7 cellular contexts compared by ENCODE assay signal in the genomic region with DNA sequence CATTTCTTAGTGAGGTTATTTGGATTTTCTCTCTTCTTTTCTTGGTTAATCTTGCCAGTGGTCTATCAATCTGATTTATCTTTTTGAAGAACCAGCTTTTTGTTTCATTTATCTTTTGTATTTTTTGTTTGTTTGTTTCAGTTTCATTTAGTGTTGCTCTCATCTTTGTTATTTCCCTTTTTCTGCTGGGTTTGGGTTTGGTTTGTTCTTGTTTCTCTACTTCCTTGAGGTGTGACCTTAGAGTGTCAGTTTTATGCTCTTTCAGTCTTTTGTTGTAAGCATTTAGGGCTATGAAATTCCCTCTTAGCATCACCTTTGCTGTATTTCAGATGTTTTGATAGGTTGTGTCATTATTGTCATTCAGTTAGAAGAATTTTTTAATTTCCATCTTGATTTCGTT.
DNase-seq lines count a peak whose midpoint lies in the region; ATAC-seq, FAIRE-seq and TF ChIP-seq lines count a peak whose summit lies in the region.
"Not testable (repeated sequence)": the region's sequence is repeated elsewhere in the genome, so short reads cannot be mapped to it uniquely, and the experiment has no call there.

No MANE protein-coding gene starts in this region.

- H4K20me1 ChIP-seq in KMS-11 (ENCODE audit: insufficient read depth); SU-DHL-6 (ENCODE audit: low read depth, low read length); GM12878 (ENCODE audit: control insufficient read depth, insufficient read depth): not testable (repeated sequence)

- peak; percentile 64 for FAIRE-seq in GM12892 (lab: Jason Lieb, UNC)
- FAIRE-seq in GM12878 (lab: Jason Lieb, UNC) = not testable (repeated sequence)

- DNase-seq in GM12892 (ENCODE audit: insufficient read length); activated CD8-positive, alpha-beta T cell treated with anti-CD3 and anti-CD28 coated beads, Interleukin-2, amount 10 ng/mL, durations not matched to agents 7 days and 5 days; GM12878 (ENCODE audit: low read depth, low spot score); spleen: not testable (repeated sequence)
- DNase-seq in NOMO-1 (lab: John Stamatoyannopoulos, UW; ENCODE audit: unreplicated experiment in 2 of 2) = peak; percentile 12 to 15

- POLR2A ChIA-PET in activated CD8-positive, alpha-beta T cell treated with anti-CD3 and anti-CD28 coated beads, Interleukin-2, amount 10 ng/mL, durations not matched to agents 7 days and 5 days (lab: Charles Lee); GM12878 (lab: Charles Lee): not testable (repeated sequence)

- H3K4me3 Mint-ChIP-seq in activated CD8-positive, alpha-beta T cell treated with anti-CD3 and anti-CD28 coated beads, Interleukin-2, amount 10 ng/mL, durations not matched to agents 7 days and 5 days = peak overlapping the region; percentile 26

- in situ Hi-C loops in GM12878 (cut with MboI) = not testable (repeated sequence)

- H3K4me1 Mint-ChIP-seq in activated CD8-positive, alpha-beta T cell treated with anti-CD3 and anti-CD28 coated beads, Interleukin-2, amount 10 ng/mL, durations not matched to agents 7 days and 5 days (ENCODE audit: low read depth) = peaks cover 12% of the 10 kb centered on the region

- 0% methylated on average over 1 of the region's 1 CpG for WGBS in GM12878 (ENCODE audit: insufficient coverage, insufficient replicate concordance, low lambda C conversion rate, missing lambda C conversion rate)
- 57 to 66% (median 60%) methylated on average over 1 of the region's 1 CpG for WGBS in spleen, 5 donors

- not testable (repeated sequence) for BruUV-seq in GM12878 (replicated peaks; lab: Mats Ljungman, UMichigan)

- not testable (repeated sequence) for H3K9me3 Mint-ChIP-seq in activated CD8-positive, alpha-beta T cell treated with anti-CD3 and anti-CD28 coated beads, Interleukin-2, amount 10 ng/mL, durations not matched to agents 7 days and 5 days (ENCODE audit: insufficient read depth)

- H3K9me2 ChIP-seq in SU-DHL-6 (replicated peaks; ENCODE audit: insufficient read depth, low read length) = not testable (repeated sequence)

- H3K4me2 ChIP-seq in KMS-11 (peak overlapping the region; percentile 39; the same call in 1 of the 2 replicates), SU-DHL-6 (ENCODE audit: low read depth, low read length, poor library complexity, severe bottlenecking) (peak overlapping the region; percentile 47), GM12878 (ENCODE audit: control insufficient read depth, insufficient read depth) (peak overlapping the region; percentile 66)

- not testable (repeated sequence) for H2AFZ ChIP-seq in KMS-11 (ENCODE audit: low read depth); SU-DHL-6 (ENCODE audit: low read depth, low read length, severe bottlenecking); GM12878 (ENCODE audit: control insufficient read depth, low read depth, low read length)

- RAD21 ChIA-PET in GM12878 (lab: Charles Lee; ENCODE audit: unreplicated experiment) = interaction anchor here (2.2 to 3.2 kb wide), 2 partner anchors 8 to 28 kb away, joined by 6 to 15 read pairs; no protein-coding TSS in a partner anchor

- H3K79me2 ChIP-seq in KMS-11 (ENCODE audit: insufficient read depth, low read depth); SU-DHL-6 (ENCODE audit: insufficient read depth, low read length); GM12878 (ENCODE audit: control insufficient read depth, insufficient read depth, low read length): not testable (repeated sequence)

- peak overlapping the region; percentile 51 for H3K27ac Mint-ChIP-seq in activated CD8-positive, alpha-beta T cell treated with anti-CD3 and anti-CD28 coated beads, Interleukin-2, amount 10 ng/mL, durations not matched to agents 7 days and 5 days

- H3F3A ChIP-seq in SU-DHL-6 (ENCODE audit: insufficient read depth) = not testable (repeated sequence)

- H3K36me3 Mint-ChIP-seq in activated CD8-positive, alpha-beta T cell treated with anti-CD3 and anti-CD28 coated beads, Interleukin-2, amount 10 ng/mL, durations not matched to agents 7 days and 5 days (ENCODE audit: low read depth) = not testable (repeated sequence)

- not testable (repeated sequence) for H3K9ac ChIP-seq in KMS-11; GM12878 (ENCODE audit: control insufficient read depth, insufficient read depth, low read length)
- 0 out of 2 replicates have a peak overlapping the region, but pooled peaks have one; percentile 32 for H3K9ac ChIP-seq in SU-DHL-6 (ENCODE audit: low read length)

- H3K4me1 ChIP-seq in KMS-11 (ENCODE audit: low read depth, poor library complexity, severe bottlenecking) (peaks cover 38% of the 10 kb centered on the region), GM12878 (ENCODE audit: control insufficient read depth, insufficient read depth, low read length) (peaks cover 41% of the 10 kb centered on the region), spleen (peaks cover 0 to 50% (median 14%) of the 10 kb centered on the region in 6 donors)

- not testable (repeated sequence) for H3K9me3 ChIP-seq in SU-DHL-6 (ENCODE audit: insufficient read depth, low read length); GM12878 (replicated peaks; ENCODE audit: control insufficient read depth, insufficient read depth, low read length); spleen

- peak overlapping the region; percentile 2; the same call in 1 of the 2 replicates for H3K27ac ChIP-seq in KMS-11
- H3K27ac ChIP-seq in SU-DHL-6 (ENCODE audit: low read depth, low read length) = peak overlapping the region; percentile 78
- peak overlapping the region; percentile 90 for H3K27ac ChIP-seq in GM12878 (ENCODE audit: control insufficient read depth, insufficient read depth)
- peak overlapping the region; percentile 16 to 89 (median 62) for H3K27ac ChIP-seq in spleen

- TF ChIP-seq EP300 in GM12878 (IDR thresholded peaks at IDR 0.05; ENCODE audit: borderline replicate concordance in 1 of 2, control insufficient read depth in 1 of 2, low read depth in 2 of 2, low read length in 2 of 2) = not testable (repeated sequence)

- TF ChIP-seq RAD21 in GM12878 (IDR thresholded peaks at IDR 0.05; ENCODE audit: insufficient read depth, low read depth, low read length) = not testable (repeated sequence)

- H3K27me3 ChIP-seq in KMS-11 (ENCODE audit: insufficient read depth, low read depth); SU-DHL-6 (ENCODE audit: low read length); GM12878 (replicated peaks in 1 of 2; ENCODE audit: control insufficient read depth in 2 of 2, insufficient read depth in 2 of 2, low read length in 1 of 2); spleen (replicated peaks in 1 of 7): not testable (repeated sequence)

- intact Hi-C loops in GM12878 (cut with micrococcal nuclease; ENCODE audit: unreplicated experiment) = loop anchor here (10.0 kb wide), 1 partner anchor 1006 kb away; a partner anchor contains a TSS
- intact Hi-C loops in spleen (cut with DNase I; ENCODE audit: low total_unique reads) = not testable (repeated sequence)

- not testable (repeated sequence) for H3K4me3 ChIP-seq in KMS-11 (IDR thresholded peaks at IDR 0.05; ENCODE audit: insufficient read depth, low read depth, low read length); SU-DHL-6 (ENCODE audit: insufficient read depth, low read length, poor library complexity, severe bottlenecking); GM12878; spleen

- SMC1A ChIA-PET in GM12878 (lab: Charles Lee; ENCODE audit: uncharacterized antibody, unreplicated experiment) = interaction anchor here (0.8 to 1.4 kb wide), 3 partner anchors 13 to 173 kb away, joined by 3 to 5 read pairs (median 4); no protein-coding TSS in a partner anchor

- H3K36me3 ChIP-seq in KMS-11 (ENCODE audit: insufficient read depth); SU-DHL-6 (ENCODE audit: low read length); GM12878 (ENCODE audit: control insufficient read depth in 2 of 2, insufficient read depth in 2 of 2, low read length in 1 of 2); spleen: not testable (repeated sequence)

- not testable (repeated sequence) for TF ChIP-seq POLR2A in GM12892 (IDR thresholded peaks at IDR 0.05; ENCODE audit: low read depth, low read length); GM12878 (IDR thresholded peaks at IDR 0.05; ENCODE audit: low read depth, low read length); spleen (IDR thresholded peaks at IDR 0.05)

- peaks cover 14% of the 10 kb centered on the region for H3K27me3 Mint-ChIP-seq in activated CD8-positive, alpha-beta T cell treated with anti-CD3 and anti-CD28 coated beads, Interleukin-2, amount 10 ng/mL, durations not matched to agents 7 days and 5 days (ENCODE audit: low read depth)

- not testable (repeated sequence) for ATAC-seq in activated CD8-positive, alpha-beta T cell treated with anti-CD3 and anti-CD28 coated beads, Interleukin-2, amount 10 ng/mL, durations not matched to agents 7 days and 5 days; GM12878

- not testable (repeated sequence) for TF ChIP-seq CTCF in KMS-11 (conservative IDR thresholded peaks at IDR 0.05; ENCODE audit: low read depth, low read length); SU-DHL-6 (IDR thresholded peaks at IDR 0.05; ENCODE audit: insufficient read depth, low read length, poor library complexity, severe bottlenecking); GM12878 (IDR thresholded peaks at IDR 0.05 in 2 of 3, conservative IDR thresholded peaks at IDR 0.05 in 1 of 3; ENCODE audit: control insufficient read depth in 2 of 3, extremely low read depth in 1 of 3, insufficient read depth in 1 of 3, low read depth in 3 of 3, low read length in 3 of 3); spleen (IDR thresholded peaks at IDR 0.05 in 8 of 11, conservative IDR thresholded peaks at IDR 0.05 in 3 of 11)

- CTCF ChIA-PET in activated CD8-positive, alpha-beta T cell treated with anti-CD3 and anti-CD28 coated beads, Interleukin-2, amount 10 ng/mL, durations not matched to agents 7 days and 5 days (lab: Charles Lee) = not testable (repeated sequence)
- CTCF ChIA-PET in GM12878 (lab: Yijun Ruan, JAX) = interaction anchor here (1.0 to 1.1 kb wide), 3 partner anchors 9 to 278 kb away, joined by 3 read pairs; no protein-coding TSS in a partner anchor

TF ChIP-seq in GM12878, 131 proteins besides CTCF, POLR2A, EP300 and RAD21 (continues in another document):
- peak; percentile 77 for TF ChIP-seq ATF7 (IDR thresholded peaks at IDR 0.05; ENCODE audit: low read depth)

Comparison
In these comparisons a context has a peak if more than half of its experiments do, and no peak if none do; other contexts are left out.
1. H3K27ac ChIP-seq: peak in every context shown above with its lines; median percentile 90 in GM12878; 78 in SU-DHL-6; 62 in spleen; 2 in KMS-11.